In the genomic region with DNA sequence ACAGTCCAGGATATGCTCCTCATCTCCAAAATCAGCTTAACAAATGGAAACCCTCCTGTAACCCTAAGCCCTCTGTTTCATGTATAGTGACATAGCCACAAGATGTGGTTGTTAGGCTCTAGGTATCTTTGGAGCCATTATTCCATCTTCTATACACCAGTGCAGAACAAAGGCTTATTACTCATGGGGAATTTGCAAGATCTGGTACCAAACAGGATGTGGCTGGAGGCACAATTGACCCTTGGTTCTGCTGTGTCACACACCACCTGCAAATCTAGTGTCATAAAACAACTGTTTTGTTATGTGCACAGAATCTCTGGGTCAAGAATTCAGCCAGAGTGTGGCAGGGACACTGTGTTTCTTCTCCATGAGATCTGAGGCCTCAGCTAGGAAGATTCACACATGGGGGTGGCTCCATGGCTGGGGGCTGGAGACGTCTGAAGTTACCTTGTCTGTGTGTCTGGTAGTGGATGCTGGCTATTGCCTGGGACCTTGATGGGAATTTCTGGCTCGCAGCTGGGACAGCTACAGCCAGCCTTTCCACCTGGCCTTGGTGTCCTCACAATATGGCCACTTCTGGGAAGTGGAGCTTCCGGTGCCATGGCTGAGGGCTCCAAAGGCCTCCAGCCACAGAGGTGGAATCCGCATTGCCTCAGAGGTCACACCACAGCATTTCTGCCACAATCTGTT, we compare ENCODE assay signal across 27 cellular contexts.
"Had no signal": no experiment of that assay in that cellular context is flagged by ENCODE, and none has a peak within 500 bp of the region (broad histone marks: within the 10 kb centered on the region; RNA-seq: fewer than 3 reads in every experiment).

No MANE protein-coding gene starts in this region.

- H3K27ac ChIP-seq: brain microvascular endothelial cell, PC-9, SJCRH30 had no signal

- H3K4me1 ChIP-seq: SJCRH30 had no signal

- H3K4me3 Mint-ChIP-seq: activated CD8-positive, alpha-beta T cell treated with anti-CD3 and anti-CD28 coated beads for 36 hours; activated naive CD4-positive, alpha-beta T cell treated with anti-CD3 and anti-CD28 coated beads, Interleukin-2, amount 10 ng/mL, durations not matched to agents 7 days and 5 days; activated naive CD8-positive, alpha-beta T cell treated with anti-CD3 and anti-CD28 coated beads for 36 hours; activated T-cell treated with anti-CD3 and anti-CD28 coated beads, Interleukin-2, amount 50 U/mL, for 72 hours; T-helper 1 cell treated with Interleukin-12 subunit alpha and Interleukin-12 subunit beta and Interleukin-4 antibody, amounts not matched to agents 30 μg/mL and 1 μg/mL, for 36 hours had no signal

- H3K36me3 Mint-ChIP-seq: activated naive CD4-positive, alpha-beta T cell treated with anti-CD3 and anti-CD28 coated beads, Interleukin-2, amount 10 ng/mL, durations not matched to agents 7 days and 5 days; activated naive CD8-positive, alpha-beta T cell treated with anti-CD3 and anti-CD28 coated beads for 36 hours had no signal

- H3K9ac ChIP-seq: SK-N-SH had no signal

- ATAC-seq: activated CD4-positive, CD25-positive, alpha-beta regulatory T cell treated with anti-CD3 and anti-CD28 coated beads, Interleukin-2, amount 50 U/mL, for 24 hours; activated CD8-positive, alpha-beta T cell treated with anti-CD3 and anti-CD28 coated beads for 36 hours; activated T-cell treated with anti-CD3 and anti-CD28 coated beads, Interleukin-2, amount 50 U/mL, for 72 hours; Right ventricle myocardium inferior had no signal

- H3K27ac Mint-ChIP-seq: activated CD8-positive, alpha-beta T cell treated with anti-CD3 and anti-CD28 coated beads for 36 hours; activated naive CD4-positive, alpha-beta T cell treated with anti-CD3 and anti-CD28 coated beads, Interleukin-2, amount 10 ng/mL, durations not matched to agents 7 days and 5 days; activated naive CD8-positive, alpha-beta T cell treated with anti-CD3 and anti-CD28 coated beads for 36 hours; activated T-cell treated with anti-CD3 and anti-CD28 coated beads, Interleukin-2, amount 50 U/mL, for 72 hours; activated T-helper 2 cell treated with anti-CD3 and anti-CD28 coated beads, Interferon-gamma antibody, Interleukin-2, Interleukin-4, amounts not matched to agents 10 μg/mL and 5 μg/mL and 100 μg/mL, durations not matched to agents 14 hours and 24 hours and 36 hours; T-helper 1 cell treated with Interleukin-12 subunit alpha and Interleukin-12 subunit beta and Interleukin-4 antibody, amounts not matched to agents 30 μg/mL and 1 μg/mL, for 36 hours had no signal

- H3K4me1 Mint-ChIP-seq: activated naive CD4-positive, alpha-beta T cell treated with anti-CD3 and anti-CD28 coated beads, Interleukin-2, amount 10 ng/mL, durations not matched to agents 7 days and 5 days; activated naive CD8-positive, alpha-beta T cell treated with anti-CD3 and anti-CD28 coated beads for 36 hours had no signal

- H3K4me2 ChIP-seq: PC-9, SK-N-SH had no signal

- H2AFZ ChIP-seq: PC-9 had no signal

- H3K9me3 Mint-ChIP-seq: activated CD8-positive, alpha-beta T cell treated with anti-CD3 and anti-CD28 coated beads for 36 hours; activated naive CD4-positive, alpha-beta T cell treated with anti-CD3 and anti-CD28 coated beads, Interleukin-2, amount 10 ng/mL, durations not matched to agents 7 days and 5 days; activated naive CD8-positive, alpha-beta T cell treated with anti-CD3 and anti-CD28 coated beads for 36 hours; activated T-cell treated with anti-CD3 and anti-CD28 coated beads, Interleukin-2, amount 50 U/mL, for 72 hours; activated T-helper 2 cell treated with anti-CD3 and anti-CD28 coated beads, Interferon-gamma antibody, Interleukin-2, Interleukin-4, amounts not matched to agents 10 μg/mL and 5 μg/mL and 100 μg/mL, durations not matched to agents 14 hours and 24 hours and 36 hours; T-helper 1 cell treated with Interleukin-12 subunit alpha and Interleukin-12 subunit beta and Interleukin-4 antibody, amounts not matched to agents 30 μg/mL and 1 μg/mL, for 36 hours had no signal

- DNase-seq: activated CD4-positive, alpha-beta T cell treated with anti-CD3 and anti-CD28 coated beads for 4 hours; activated CD8-positive, alpha-beta memory T cell treated with anti-CD3 and anti-CD28 coated beads, Interleukin-2, amount 50 U/mL, for 4 hours; activated CD8-positive, alpha-beta T cell treated with anti-CD3 and anti-CD28 coated beads for 36 hours; activated gamma-delta T cell treated with Interleukin-2 at 50 U/mL for 16 hours; activated naive CD4-positive, alpha-beta T cell treated with anti-CD3 and anti-CD28 coated beads, Interleukin-2, amount 10 ng/mL, durations not matched to agents 7 days and 5 days; activated naive CD8-positive, alpha-beta T cell treated with anti-CD3 and anti-CD28 coated beads for 36 hours; activated T-cell treated with anti-CD3 and anti-CD28 coated beads, Interleukin-2, amount 50 U/mL, for 72 hours; brain microvascular endothelial cell; caudate nucleus; Kasumi-1; KBM-7; NCI-H1092 treated with DMSO at 0.1 percent for 48 hours; NCI-H1417 treated with DMSO at 0.1 percent for 48 hours; NCI-H1694; NCI-H2029 treated with DMSO at 0.1 percent for 48 hours; NCI-H345; NCI-H510A; NCI-H69; PC-9; RPMI8226; SJCRH30; SK-N-SH; SW 1271 had no signal

- H3K4me3 ChIP-seq: PC-9, SJCRH30 had no signal

- H3K27me3 ChIP-seq: brain microvascular endothelial cell had no signal

- H3K9me3 ChIP-seq: SJCRH30, SK-N-SH had no signal

- H3K27me3 Mint-ChIP-seq: activated CD8-positive, alpha-beta T cell treated with anti-CD3 and anti-CD28 coated beads for 36 hours; activated naive CD4-positive, alpha-beta T cell treated with anti-CD3 and anti-CD28 coated beads, Interleukin-2, amount 10 ng/mL, durations not matched to agents 7 days and 5 days; activated naive CD8-positive, alpha-beta T cell treated with anti-CD3 and anti-CD28 coated beads for 36 hours had no signal

- H3K36me3 ChIP-seq: brain microvascular endothelial cell, SJCRH30 had no signal
